ENCODE assay signal across 8 cellular contexts in genomic region chr15:90101969-90102890, GRCh38. TPM values are rescaled to one million over a fixed set of nuclear protein-coding genes. Genes with fewer than 3 reads are reported as not detected.
DNase-seq lines count a peak whose midpoint lies in the region; ATAC-seq and TF ChIP-seq lines count a peak whose summit lies in the region.

TSS of gene IDH2 (minus strand) at chr15:90102468. CDS start at chr15:90102390, 78 bp downstream.

- H3K4me3 Mint-ChIP-seq in activated CD4-positive, alpha-beta T cell treated with anti-CD3 and anti-CD28 coated beads for 36 hours: peak within 1 kb of the TSS; percentile 86

- H3K4me3 ChIP-seq in coronary artery: peak within 1 kb of the TSS; percentile 98

- no peaks in the 10 kb centered on the region for H3K9me3 Mint-ChIP-seq in activated CD4-positive, alpha-beta T cell treated with anti-CD3 and anti-CD28 coated beads for 36 hours (ENCODE audit: low read depth)

- TF ChIP-seq CTCF in AG09319 (IDR thresholded peaks at IDR 0.05; ENCODE audit: low read depth, low read length) (no peak), coronary artery (IDR thresholded peaks at IDR 0.05) (no peak)

- CTCF ChIA-PET in activated CD4-positive, alpha-beta T cell treated with anti-CD3 and anti-CD28 coated beads for 36 hours (lab: Charles Lee): interaction anchor here (0.6 to 1.9 kb wide), 8 partner anchors 14 to 435 kb away, joined by 3 to 7 read pairs (median 4); no protein-coding TSS in a partner anchor

- POLR2A ChIA-PET in activated CD4-positive, alpha-beta T cell treated with anti-CD3 and anti-CD28 coated beads for 36 hours (lab: Charles Lee): interaction anchor here (0.6 to 1.1 kb wide), 4 partner anchors 8 to 211 kb away, joined by 3 to 5 read pairs (median 4); no protein-coding TSS in a partner anchor

- peak within 1 kb of the TSS; percentile 94 to 98 for H3K27ac ChIP-seq in coronary artery
- H3K27ac ChIP-seq in layer of hippocampus (ENCODE audit: low read depth, low read length): peak within 1 kb of the TSS; percentile 98

- H3K27me3 ChIP-seq in layer of hippocampus (ENCODE audit: control insufficient read depth, insufficient read depth, low read length): no peaks in the 10 kb centered on the region

- DNase-seq in AG09319 (ENCODE audit: extremely low read depth, low read depth): peak; percentile 46
- DNase-seq in NCI-H446 treated with DMSO at 0.1 percent for 48 hours (lab: John Stamatoyannopoulos, UW): peak; percentile 37
- DNase-seq in activated CD4-positive, alpha-beta T cell treated with anti-CD3 and anti-CD28 coated beads for 36 hours: peak; percentile 85
- peak; percentile 85 for DNase-seq in coronary artery (ENCODE audit: low spot score)
- DNase-seq in stimulated activated CD4-positive, alpha-beta T cell treated with anti-CD3 and anti-CD28 coated beads, Interleukin-1b, Interleukin-23, amount 100 ng/mL, for 24 hours (ENCODE audit: low read depth in 4 of 4, low spot score in 1 of 4): peak; percentile 39 to 67 (median 46)

- peak within 1 kb of the TSS; percentile 90 for H3K27ac Mint-ChIP-seq in activated CD4-positive, alpha-beta T cell treated with anti-CD3 and anti-CD28 coated beads for 36 hours

- peaks cover 10% of the 10 kb centered on the region for H3K36me3 Mint-ChIP-seq in activated CD4-positive, alpha-beta T cell treated with anti-CD3 and anti-CD28 coated beads for 36 hours (ENCODE audit: low read depth)

- no peaks in the 10 kb centered on the region for H3K27me3 Mint-ChIP-seq in activated CD4-positive, alpha-beta T cell treated with anti-CD3 and anti-CD28 coated beads for 36 hours

- ATAC-seq in GM18861 (IDR thresholded peaks at IDR 0.05; ENCODE audit: unreplicated experiment): peak; percentile 49
- ATAC-seq in HG03095 (IDR thresholded peaks at IDR 0.05; ENCODE audit: unreplicated experiment): peak; percentile 60
- ATAC-seq in activated CD4-positive, alpha-beta T cell treated with anti-CD3 and anti-CD28 coated beads for 36 hours: peak; percentile 73

- intact Hi-C loops in activated CD4-positive, alpha-beta T cell treated with anti-CD3 and anti-CD28 coated beads for 36 hours (cut with DNase I, micrococcal nuclease): loop anchor here (1.0 to 5.0 kb wide), 9 partner anchors 15 to 830 kb away; partner anchors contain the start of genes CIB1 (in 2 of the 2), GDPGP1 (in 1 of the 2), HDDC3 (in 1 of the 2) and NGRN (in 1 of the 2)

- peaks cover 47% of the 10 kb centered on the region for H3K4me1 Mint-ChIP-seq in activated CD4-positive, alpha-beta T cell treated with anti-CD3 and anti-CD28 coated beads for 36 hours

RNA-seq across cellular contexts. Expression of gene IDH2, which starts in this region (rescaled TPM):
- total RNA-seq in activated CD4-positive, alpha-beta T cell treated with anti-CD3 and anti-CD28 coated beads for 36 hours: 100 to 1,000 TPM; 176 to 182 TPM

Comparison
In these comparisons a context has a peak if more than half of its experiments do, and no peak if none do; other contexts are left out.
1. Peak in every context shown above with its lines: DNase-seq, ATAC-seq, H3K4me3 ChIP-seq and H3K27ac ChIP-seq.